Comparison of ENCODE assay signal across 31 cellular contexts in the genomic region with DNA sequence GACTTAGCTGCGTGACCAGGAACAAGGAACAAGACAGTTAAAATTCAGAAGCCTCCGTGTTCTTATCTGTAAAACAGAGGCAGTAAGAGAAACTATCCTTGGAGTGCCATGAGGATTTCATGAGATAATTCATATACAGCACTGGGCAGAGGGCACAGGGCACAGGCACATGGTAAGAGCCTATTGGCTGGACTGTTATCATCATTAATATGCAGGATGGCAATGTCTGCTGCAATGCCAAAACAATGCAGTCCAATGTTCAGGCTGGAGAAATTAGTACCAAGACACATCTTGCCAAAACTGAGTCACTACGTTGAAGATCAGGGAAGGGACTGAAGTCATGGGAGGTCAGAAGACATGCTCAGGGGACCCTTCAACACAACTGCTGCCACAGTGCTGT. TPM values are rescaled to one million over a fixed set of nuclear protein-coding genes. Genes with fewer than 3 reads are reported as not detected.
DNase-seq lines count a peak whose midpoint lies in the region; ATAC-seq and TF ChIP-seq lines count a peak whose summit lies in the region.
"Had no signal": no experiment of that assay in that cellular context is flagged by ENCODE, and none has a peak within 500 bp of the region (broad histone marks: within the 10 kb centered on the region; RNA-seq: fewer than 3 reads in every experiment).

No MANE protein-coding gene starts in this region.

- H3K27me3 ChIP-seq in psoas muscle (ENCODE audit: insufficient read depth in 3 of 3, low read length in 2 of 3): no peaks in the 10 kb centered on the region
- H3K27me3 ChIP-seq in testis: no peaks in the 10 kb centered on the region
- H3K27me3 ChIP-seq: ascending aorta, esophagus muscularis mucosa, transverse colon had no signal

- no peaks in the 10 kb centered on the region for H3K27me3 Mint-ChIP-seq in stimulated activated memory B cell treated with anti-CD40 and anti-IgM and Interleukin-4, amounts not matched to agents 10 μg/mL and 1 μg/mL and 100 μg/mL, for 72 hours
- H3K27me3 Mint-ChIP-seq: activated CD4-positive, alpha-beta T cell treated with anti-CD3 and anti-CD28 coated beads for 36 hours; activated naive CD8-positive, alpha-beta T cell; dendritic cell treated with granulocyte-macrophage colony-stimulating factor and Interleukin-4, amounts not matched to agents 40 ng/mL and 50 ng/mL, for 4 days; T-helper 17 cell had no signal

- H3K4me3 ChIP-seq in psoas muscle: no peak overlapping the region
- no peak overlapping the region for H3K4me3 ChIP-seq in testis
- H3K4me3 ChIP-seq: A549, ascending aorta, esophagus muscularis mucosa, prostate gland, SK-N-MC, transverse colon had no signal

- peaks cover 25% of the 10 kb centered on the region for H3K36me3 Mint-ChIP-seq in stimulated activated memory B cell treated with anti-CD40 and anti-IgM and Interleukin-4, amounts not matched to agents 10 μg/mL and 1 μg/mL and 100 μg/mL, for 72 hours

- H3K4me1 Mint-ChIP-seq in stimulated activated memory B cell treated with anti-CD40 and anti-IgM and Interleukin-4, amounts not matched to agents 10 μg/mL and 1 μg/mL and 100 μg/mL, for 72 hours: no peaks in the 10 kb centered on the region
- H3K4me1 Mint-ChIP-seq: activated CD4-positive, alpha-beta T cell treated with anti-CD3 and anti-CD28 coated beads for 36 hours; T-helper 17 cell had no signal

- H3K9me3 Mint-ChIP-seq in stimulated activated memory B cell treated with anti-CD40 and anti-IgM and Interleukin-4, amounts not matched to agents 10 μg/mL and 1 μg/mL and 100 μg/mL, for 72 hours: peaks cover 6% of the 10 kb centered on the region

- H3K9me3 ChIP-seq in psoas muscle: peaks cover 4% of the 10 kb centered on the region
- H3K9me3 ChIP-seq in testis: no peaks in the 10 kb centered on the region
- H3K9me3 ChIP-seq: A549, ascending aorta, prostate gland, transverse colon had no signal

- no peak overlapping the region for H3K27ac Mint-ChIP-seq in stimulated activated memory B cell treated with anti-CD40 and anti-IgM and Interleukin-4, amounts not matched to agents 10 μg/mL and 1 μg/mL and 100 μg/mL, for 72 hours
- H3K27ac Mint-ChIP-seq: activated CD4-positive, alpha-beta T cell treated with anti-CD3 and anti-CD28 coated beads for 36 hours; activated CD8-positive, alpha-beta T cell treated with anti-CD3 and anti-CD28 coated beads, Interleukin-2, amount 10 ng/mL, durations not matched to agents 7 days and 5 days; activated naive CD8-positive, alpha-beta T cell; dendritic cell treated with granulocyte-macrophage colony-stimulating factor and Interleukin-4, amounts not matched to agents 40 ng/mL and 50 ng/mL, for 4 days; T-helper 17 cell had no signal

- WGBS in psoas muscle, 3 donors: 53 to 83% (median 68%) methylated on average over 3 of the region's 3 CpGs
- 50 to 55% methylated on average over 3 of the region's 3 CpGs for WGBS in testis, 2 donors

- H3K4me3 Mint-ChIP-seq in stimulated activated memory B cell treated with anti-CD40 and anti-IgM and Interleukin-4, amounts not matched to agents 10 μg/mL and 1 μg/mL and 100 μg/mL, for 72 hours: no peak overlapping the region
- H3K4me3 Mint-ChIP-seq: activated CD4-positive, alpha-beta T cell treated with anti-CD3 and anti-CD28 coated beads for 36 hours; activated CD8-positive, alpha-beta T cell treated with anti-CD3 and anti-CD28 coated beads, Interleukin-2, amount 10 ng/mL, durations not matched to agents 7 days and 5 days; activated naive CD8-positive, alpha-beta T cell; dendritic cell treated with granulocyte-macrophage colony-stimulating factor and Interleukin-4, amounts not matched to agents 40 ng/mL and 50 ng/mL, for 4 days; T-helper 17 cell had no signal

- TF ChIP-seq POLR2A in testis (IDR thresholded peaks at IDR 0.05): no peak

- intact Hi-C loops in left colon (cut with DNase I, micrococcal nuclease) (loop anchor here in 1 of 2 donors (10.0 kb wide), 2 partner anchors 109 to 189 kb away; partner anchors contain the start of genes PMP22 and TEKT3), psoas muscle (cut with DNase I) (no loop called here), testis (cut with DNase I; ENCODE audit: low total_unique reads) (no loop called here)

- H3K36me3 ChIP-seq in psoas muscle (ENCODE audit: insufficient read depth in 1 of 2, low read depth in 1 of 2) (no peaks in the 10 kb centered on the region), testis (ENCODE audit: low read depth, missing control alignments) (no peaks in the 10 kb centered on the region)
- H3K36me3 ChIP-seq: esophagus muscularis mucosa, prostate gland, transverse colon had no signal

- ATAC-seq in left colon (peak; percentile 91), psoas muscle (no peak), HG03097 (IDR thresholded peaks at IDR 0.05; ENCODE audit: low FRiP score, unreplicated experiment) (no peak), GM21619 (IDR thresholded peaks at IDR 0.05; ENCODE audit: unreplicated experiment) (no peak)
- no peak for ATAC-seq in stimulated activated memory B cell treated with anti-CD40 and anti-IgM and Interleukin-4, amounts not matched to agents 10 μg/mL and 1 μg/mL and 100 μg/mL, for 72 hours
- ATAC-seq: A549; activated CD4-positive, alpha-beta T cell treated with anti-CD3 and anti-CD28 coated beads for 36 hours; activated CD8-positive, alpha-beta T cell treated with anti-CD3 and anti-CD28 coated beads, Interleukin-2, amount 10 ng/mL, durations not matched to agents 7 days and 5 days; stimulated activated naive CD8-positive, alpha-beta T cell treated with anti-CD3 and anti-CD28 coated beads, Interleukin-15, Interleukin-2, amounts not matched to agents 100 U/mL and 50 U/mL, for 24 hours; T-helper 17 cell had no signal

- no peak for TF ChIP-seq CTCF in psoas muscle (IDR thresholded peaks at IDR 0.05)
- no peak for TF ChIP-seq CTCF in testis (IDR thresholded peaks at IDR 0.05)

- H3K4me1 ChIP-seq in psoas muscle (peaks cover 29% of the 10 kb centered on the region), testis (peaks cover 7% of the 10 kb centered on the region)
- H3K4me1 ChIP-seq: A549 had no signal

- H3K27ac ChIP-seq in cingulate gyrus (ENCODE audit: low read depth, low read length) (peak overlapping the region; percentile 61), psoas muscle (peak overlapping the region; percentile 26), testis (no peak overlapping the region)
- H3K27ac ChIP-seq: A549, ascending aorta, prostate gland, SK-N-MC had no signal

- DNase-seq in Ammon's horn (ENCODE audit: low spot score) (peak; percentile 84), left colon (no peak), psoas muscle (no peak), testis (no peak)
- DNase-seq: activated CD4-positive, alpha-beta T cell treated with anti-CD3 and anti-CD28 coated beads for 36 hours; activated CD8-positive, alpha-beta T cell treated with anti-CD3 and anti-CD28 coated beads, Interleukin-2, amount 10 ng/mL, durations not matched to agents 7 days and 5 days; activated T-cell treated with anti-CD3 and anti-CD28 coated beads for 4 hours; DMS79 treated with DMSO at 0.1 percent for 48 hours; GF-D8; HCEC 1CT; KBM-7; kidney; mammary epithelial cell; MM.1S; NCI-H1417; NCI-H2081 treated with DMSO at 0.1 percent for 48 hours; NCI-H345; stimulated activated naive CD8-positive, alpha-beta T cell treated with anti-CD3 and anti-CD28 coated beads, Interleukin-15, Interleukin-2, amounts not matched to agents 100 U/mL and 50 U/mL, for 24 hours; T-helper 17 cell; transverse colon had no signal

RNA-seq across cellular contexts. Expression of gene CDRT4, which starts 13.6 kb away (rescaled TPM):
- total RNA-seq in left colon (1 to 10 TPM; 6.4 to 6.6 TPM), psoas muscle (1 to 10 TPM in 1 of 4 donors, under 1 TPM in 3; 0.62 to 2.0 (median 0.86) TPM), testis (10 to 100 TPM; 11.7 to 30.2 TPM)
- polyA plus RNA-seq in psoas muscle (under 1 TPM in 2 of 3 donors, not detected in 1; 0.29 to 0.31 TPM), testis (ENCODE audit: insufficient read depth, low read depth, low replicate concordance) (28.3 TPM)

Comparison
In these comparisons a context has a peak if more than half of its experiments do, and no peak if none do; other contexts are left out.
1. H3K27ac ChIP-seq: peak in cingulate gyrus (single experiment) and psoas muscle (single experiment); none in testis (0 of 2).